In the genomic region with DNA sequence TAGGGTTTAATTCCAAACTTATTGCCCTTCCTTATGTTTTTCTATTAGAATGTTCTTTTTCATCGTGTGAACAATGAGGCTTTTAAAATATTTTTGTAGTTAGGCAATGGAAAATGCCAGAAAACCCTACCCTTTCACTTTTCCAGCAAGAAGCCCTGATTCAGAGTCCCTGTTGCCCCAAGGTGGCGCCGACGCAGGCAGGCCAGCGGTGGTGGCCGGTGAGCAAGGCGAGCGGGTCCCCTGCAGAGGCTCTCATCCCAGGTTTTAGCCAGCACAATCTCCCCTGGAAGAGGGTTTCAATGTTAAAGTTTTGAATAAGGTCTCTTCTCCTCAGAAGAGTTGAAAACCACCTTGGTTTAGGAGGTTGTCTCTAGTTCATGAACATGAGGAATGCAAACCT, we compare ENCODE assay signal across 1 cellular context.
TF ChIP-seq lines count a peak whose summit lies in the region.

No MANE protein-coding gene starts in this region.

TF ChIP-seq in H1, 55 proteins besides CTCF, POLR2A, EP300 and RAD21:
- TF ChIP-seq SUZ12 (IDR thresholded peaks at IDR 0.05; ENCODE audit: low read length) (no peak), CBX5 (IDR thresholded peaks at IDR 0.05; ENCODE audit: low read depth, low read length) (no peak), KDM4A (IDR thresholded peaks at IDR 0.05; ENCODE audit: low read depth, low read length, severe bottlenecking) (no peak), RFX5 (IDR thresholded peaks at IDR 0.05; ENCODE audit: borderline replicate concordance, low read depth, low read length) (no peak), TAF7 (optimal IDR thresholded peaks at IDR 0.05; ENCODE audit: borderline replicate concordance, low read depth, low read length) (no peak)
